In the genomic region with DNA sequence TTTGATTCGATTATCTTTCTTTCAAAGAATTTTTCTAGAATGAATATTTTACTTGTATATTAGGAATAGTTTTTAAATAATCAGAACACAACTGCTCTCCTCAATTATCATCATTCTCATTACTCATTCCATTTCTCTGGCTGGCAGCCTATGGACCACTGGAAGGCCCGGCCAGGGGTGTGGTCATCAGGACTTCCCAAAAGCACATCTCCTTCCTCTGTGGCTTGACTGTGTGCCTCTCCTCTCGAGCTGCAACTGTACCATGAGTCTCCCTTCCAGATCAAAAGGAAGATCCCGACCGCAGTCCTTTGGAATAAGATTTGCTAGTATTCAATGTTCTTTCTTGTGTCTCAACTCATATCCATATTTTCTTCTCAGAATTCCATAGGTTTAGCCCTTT, we compare ENCODE assay signal across 4 cellular contexts.
"Had no signal": no experiment of that assay in that cellular context is flagged by ENCODE, and none has a peak within 500 bp of the region (broad histone marks: within the 10 kb centered on the region; RNA-seq: fewer than 3 reads in every experiment).

No MANE protein-coding gene starts in this region.

- H3K4me2 ChIP-seq: GM23338 had no signal

- H3K27ac Mint-ChIP-seq: GM23338, H9 had no signal

- H2AFZ ChIP-seq: GM23338 had no signal

- H3K4me3 ChIP-seq: GM23338 had no signal

- H3K4me3 Mint-ChIP-seq: GM23338, H9, IgD-negative memory B cell had no signal

- ATAC-seq: GM23338 had no signal

- DNase-seq: H9, HCEC 1CT had no signal
